In the genomic region with DNA sequence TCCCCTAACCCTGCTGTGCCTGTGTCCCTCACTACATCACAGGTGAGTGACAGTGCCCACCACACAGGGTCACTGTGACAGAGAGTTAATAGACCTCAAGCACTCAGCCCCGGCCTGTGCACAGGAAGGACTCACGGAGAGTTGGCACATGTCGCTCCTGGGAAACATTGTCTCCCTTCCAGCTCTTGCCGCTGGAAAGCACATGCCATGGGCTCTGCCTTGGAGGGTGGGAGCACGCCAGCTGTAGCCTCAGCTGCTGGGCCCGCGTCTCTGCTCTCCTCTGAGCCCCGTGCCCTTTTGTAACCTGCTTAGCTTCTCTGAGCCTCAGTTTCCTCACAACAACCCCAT, we compare ENCODE assay signal across 10 cellular contexts. TPM values are rescaled to one million over a fixed set of nuclear protein-coding genes. Genes with fewer than 3 reads are reported as not detected.
DNase-seq lines count a peak whose midpoint lies in the region; ATAC-seq and TF ChIP-seq lines count a peak whose summit lies in the region.
"Had no signal": no experiment of that assay in that cellular context is flagged by ENCODE, and none has a peak within 500 bp of the region (broad histone marks: within the 10 kb centered on the region; RNA-seq: fewer than 3 reads in every experiment).

No MANE protein-coding gene starts in this region.

- no peaks in the 10 kb centered on the region for H3K9me3 Mint-ChIP-seq in MCF 10A (ENCODE audit: unreplicated experiment)
- H3K9me3 Mint-ChIP-seq in activated CD8-positive, alpha-beta memory T cell treated with anti-CD3 and anti-CD28 coated beads, Interleukin-2, amount 10 ng/mL, durations not matched to agents 7 days and 5 days (ENCODE audit: low read depth) = no peaks in the 10 kb centered on the region

- H3K27ac Mint-ChIP-seq in MCF 10A (ENCODE audit: low read depth, unreplicated experiment) = peak overlapping the region; percentile 85
- no peak overlapping the region for H3K27ac Mint-ChIP-seq in activated CD8-positive, alpha-beta memory T cell treated with anti-CD3 and anti-CD28 coated beads, Interleukin-2, amount 10 ng/mL, durations not matched to agents 7 days and 5 days

- H3K36me3 ChIP-seq in kidney epithelial cell (ENCODE audit: control insufficient read depth, insufficient read depth, low read length) (no peaks in the 10 kb centered on the region), stomach (no peaks in the 10 kb centered on the region)
- H3K36me3 ChIP-seq: transverse colon, WERI-Rb-1 had no signal

- TF ChIP-seq EP300 in stomach (IDR thresholded peaks at IDR 0.05) = no peak

- peak overlapping the region; percentile 83 for H3K4me3 Mint-ChIP-seq in MCF 10A (ENCODE audit: unreplicated experiment)
- H3K4me3 Mint-ChIP-seq in activated CD8-positive, alpha-beta memory T cell treated with anti-CD3 and anti-CD28 coated beads, Interleukin-2, amount 10 ng/mL, durations not matched to agents 7 days and 5 days = no peak overlapping the region

- no peak for ATAC-seq in GM18519 (IDR thresholded peaks at IDR 0.05; ENCODE audit: low FRiP score, unreplicated experiment)
- ATAC-seq in activated CD8-positive, alpha-beta memory T cell treated with anti-CD3 and anti-CD28 coated beads, Interleukin-2, amount 10 ng/mL, durations not matched to agents 7 days and 5 days = no peak

- H3K9me3 ChIP-seq in stomach = no peaks in the 10 kb centered on the region
- H3K9me3 ChIP-seq: transverse colon had no signal

- POLR2A ChIA-PET in MCF 10A (lab: Yijun Ruan, JAX) = interaction anchor here (0.7 to 6.7 kb wide), 17 partner anchors 10 to 314 kb away, joined by 3 to 52 read pairs (median 4); partner anchors contain the start of genes KDM2A, PC, RCE1 and SSH3

- TF ChIP-seq CTCF in MCF 10A (IDR thresholded peaks at IDR 0.05; ENCODE audit: unreplicated experiment) (no peak), kidney epithelial cell (IDR thresholded peaks at IDR 0.05; ENCODE audit: insufficient read depth, low read length, poor library complexity, severe bottlenecking) (no peak), stomach (IDR thresholded peaks at IDR 0.05) (no peak)

- peak overlapping the region in 4 of 5 donors; percentile 50 to 85 (median 78) for H3K27ac ChIP-seq in stomach
- H3K27ac ChIP-seq: WERI-Rb-1 had no signal

- no peaks in the 10 kb centered on the region for H3K27me3 ChIP-seq in kidney epithelial cell (ENCODE audit: control insufficient read depth, insufficient read depth, low read length)
- peaks cover 0 to 19% (median 0%) of the 10 kb centered on the region in 3 donors for H3K27me3 ChIP-seq in stomach
- H3K27me3 ChIP-seq: transverse colon had no signal

- CTCF ChIA-PET in MCF 10A (lab: Yijun Ruan, JAX) = interaction anchor here (0.6 to 1.5 kb wide), 8 partner anchors 14 to 295 kb away, joined by 3 to 8 read pairs (median 4); no protein-coding TSS in a partner anchor
- CTCF ChIA-PET in activated CD8-positive, alpha-beta memory T cell treated with anti-CD3 and anti-CD28 coated beads, Interleukin-2, amount 10 ng/mL, durations not matched to agents 7 days and 5 days (lab: Charles Lee) = interaction anchor here (0.7 to 1.4 kb wide), 3 partner anchors 15 to 110 kb away, joined by 3 to 4 read pairs (median 3); no protein-coding TSS in a partner anchor

- TF ChIP-seq POLR2A in stomach (IDR thresholded peaks at IDR 0.05) = no peak

- intact Hi-C loops in MCF 10A (cut with micrococcal nuclease) = loop anchor here (2.0 to 10.0 kb wide), 2 partner anchors 63 to 203 kb away; partner anchors contain the start of gene LRFN4
- intact Hi-C loops in stomach (cut with DNase I; ENCODE audit: low total_unique reads) = no loop called here

- peaks cover 29% of the 10 kb centered on the region for H3K36me3 Mint-ChIP-seq in MCF 10A (ENCODE audit: insufficient read depth, unreplicated experiment)
- no peaks in the 10 kb centered on the region for H3K36me3 Mint-ChIP-seq in activated CD8-positive, alpha-beta memory T cell treated with anti-CD3 and anti-CD28 coated beads, Interleukin-2, amount 10 ng/mL, durations not matched to agents 7 days and 5 days

- H3K4me1 Mint-ChIP-seq in MCF 10A (ENCODE audit: insufficient read depth, unreplicated experiment) = peaks cover 36% of the 10 kb centered on the region
- H3K4me1 Mint-ChIP-seq in activated CD8-positive, alpha-beta memory T cell treated with anti-CD3 and anti-CD28 coated beads, Interleukin-2, amount 10 ng/mL, durations not matched to agents 7 days and 5 days = peaks cover 10% of the 10 kb centered on the region

- DNase-seq in NCI-H1694 (lab: John Stamatoyannopoulos, UW) (peak; percentile 6), NCI-H1694 treated with DMSO at 0.1 percent for 48 hours (lab: John Stamatoyannopoulos, UW) (no peak), MCF 10A (ENCODE audit: unreplicated experiment) (peak; percentile 52), kidney epithelial cell (ENCODE audit: low read depth) (no peak), stomach (no peak), D341Med (ENCODE audit: low spot score) (no peak)
- no peak for DNase-seq in activated CD8-positive, alpha-beta memory T cell treated with anti-CD3 and anti-CD28 coated beads, Interleukin-2, amount 10 ng/mL, durations not matched to agents 7 days and 5 days
- DNase-seq: transverse colon, WERI-Rb-1 had no signal

- H3K4me3 ChIP-seq in kidney epithelial cell (ENCODE audit: low read depth, low read length) (peak overlapping the region; percentile 53), stomach (peak overlapping the region; percentile 64 to 71 (median 68))

- peaks cover 33 to 60% (median 43%) of the 10 kb centered on the region in 4 donors for H3K4me1 ChIP-seq in stomach

- WGBS in stomach, 5 donors = 31 to 58% (median 43%) methylated on average over 8 of the region's 8 CpGs

- H3K27me3 Mint-ChIP-seq in MCF 10A (ENCODE audit: insufficient read depth, unreplicated experiment) = no peaks in the 10 kb centered on the region
- H3K27me3 Mint-ChIP-seq in activated CD8-positive, alpha-beta memory T cell treated with anti-CD3 and anti-CD28 coated beads, Interleukin-2, amount 10 ng/mL, durations not matched to agents 7 days and 5 days = peaks cover 6% of the 10 kb centered on the region

- no TSS peak for BruUV-seq in MCF 10A (replicated peaks; lab: Mats Ljungman, UMichigan)

RNA-seq across cellular contexts. Expression of gene RHOD, which starts 0.7 kb away (rescaled TPM):
- total RNA-seq in MCF 10A (2022) = 132 and 190 TPM in 2 replicates
- 97.0 and 112 TPM in 2 replicates for total RNA-seq in kidney epithelial cell
- 10 to 100 TPM in 2 of 5 donors, 1 to 10 TPM in 3; 1.2 to 41.2 (median 9.4) TPM for total RNA-seq in stomach
- polyA plus RNA-seq in stomach = 10 to 100 TPM; 34.4 to 46.8 (median 38.8) TPM
- total RNA-seq in activated CD8-positive, alpha-beta memory T cell treated with anti-CD3 and anti-CD28 coated beads, Interleukin-2, amount 10 ng/mL, durations not matched to agents 7 days and 5 days = under 1 TPM; 0.52 to 0.79 TPM

RNA-seq across cellular contexts. Expression of gene SYT12, which starts 34.5 kb away (rescaled TPM):
- total RNA-seq in MCF 10A (2022) (0.44 and 0.59 TPM in 2 replicates), kidney epithelial cell (0.08 and 0.48 TPM in 2 replicates), stomach (not detected)
- 1 to 10 TPM in 1 of 3 donors, under 1 TPM in 2; 0.31 to 1.1 (median 0.45) TPM for polyA plus RNA-seq in stomach
- total RNA-seq in activated CD8-positive, alpha-beta memory T cell treated with anti-CD3 and anti-CD28 coated beads, Interleukin-2, amount 10 ng/mL, durations not matched to agents 7 days and 5 days = not detected
- total RNA-seq: transverse colon had no signal

Comparison
In these comparisons a context has a peak if more than half of its experiments do, and no peak if none do; other contexts are left out.
1. DNase-seq: peak in NCI-H1694 (single experiment) and MCF 10A (single experiment); none in NCI-H1694 treated with DMSO at 0.1 percent for 48 hours (single experiment), kidney epithelial cell (single experiment), stomach (single experiment), activated CD8-positive, alpha-beta memory T cell treated with anti-CD3 and anti-CD28 coated beads, Interleukin-2, amount 10 ng/mL, durations not matched to agents 7 days and 5 days (single experiment) and D341Med (single experiment).